13 cellular contexts compared by ENCODE assay signal in genomic region chr3:27715454-27715806, GRCh38. TPM values are rescaled to one million over a fixed set of nuclear protein-coding genes. Genes with fewer than 3 reads are reported as not detected.
DNase-seq lines count a peak whose midpoint lies in the region; ATAC-seq, FAIRE-seq and TF ChIP-seq lines count a peak whose summit lies in the region.
"Had no signal": no experiment of that assay in that cellular context is flagged by ENCODE, and none has a peak within 500 bp of the region (broad histone marks: within the 10 kb centered on the region; RNA-seq: fewer than 3 reads in every experiment).

No MANE protein-coding gene starts in this region.

- peak overlapping the region; percentile 100 for H3K4ac ChIP-seq in mesendoderm (ENCODE audit: low read depth, low read length)

- H3K27ac ChIP-seq in A549 (peak overlapping the region; percentile 23 to 69; a peak in 3 of 6 replicates), astrocyte (ENCODE audit: low read depth, low read length) (no peak overlapping the region), mesendoderm (ENCODE audit: low read depth, low read length) (peak overlapping the region; percentile 99)

- H4K8ac ChIP-seq in mesendoderm (ENCODE audit: low read depth, low read length) = peak overlapping the region; percentile 3

- no peaks in the 10 kb centered on the region for H3K79me1 ChIP-seq in mesendoderm (ENCODE audit: low read length)

- H4K20me1 ChIP-seq in astrocyte (ENCODE audit: insufficient read depth, low read length) = no peaks in the 10 kb centered on the region

- no peak overlapping the region for H4K5ac ChIP-seq in mesendoderm (ENCODE audit: low read length)

- no peak for TF ChIP-seq POLR2A in A549 (IDR thresholded peaks at IDR 0.05; ENCODE audit: low read length)

- peak overlapping the region; percentile 56 for H2AFZ ChIP-seq in astrocyte (ENCODE audit: low read depth, low read length)

- H3K18ac ChIP-seq in mesendoderm (ENCODE audit: low read length) = peak overlapping the region; percentile 100

- TF ChIP-seq CTCF in A549 (IDR thresholded peaks at IDR 0.05) (no peak), astrocyte (IDR thresholded peaks at IDR 0.05; ENCODE audit: insufficient read depth, low read depth, low read length) (no peak)

- H3K9me3 ChIP-seq in A549 (no peaks in the 10 kb centered on the region), ES-I3 (ENCODE audit: control insufficient read depth, insufficient read depth, low read length) (peaks cover 4% of the 10 kb centered on the region; the same call in 1 of the 2 replicates), astrocyte (ENCODE audit: insufficient read depth, low read depth, low read length) (no peaks in the 10 kb centered on the region)

- TF ChIP-seq RAD21 in A549 (conservative IDR thresholded peaks at IDR 0.05 in 1 of 2, IDR thresholded peaks at IDR 0.05 in 1 of 2) = no peak

- WGBS in A549 (ENCODE audit: missing lambda C conversion rate) = 60% methylated on average over 9 of the region's 11 CpGs
- WGBS in mesendoderm (ENCODE audit: extremely low coverage, insufficient coverage, low lambda C conversion rate) = no CpG with 5 or more reads among the region's 11 CpGs

- H3K4me3 ChIP-seq in A549 (peak overlapping the region; percentile 19; the same call in 1 of the 3 replicates), astrocyte (ENCODE audit: insufficient read depth, low read depth, low read length) (no peak overlapping the region), mesendoderm (ENCODE audit: low read length) (peak overlapping the region; percentile 39)

- H3K4me2 ChIP-seq in A549 (peak overlapping the region; percentile 63), astrocyte (ENCODE audit: low read length) (peak overlapping the region; percentile 100), mesendoderm (ENCODE audit: low read length) (peak overlapping the region; percentile 24)

- TF ChIP-seq EP300 in A549 (IDR thresholded peaks at IDR 0.05) = no peak

- H3K9me3 Mint-ChIP-seq in astrocyte (ENCODE audit: unreplicated experiment) = peaks cover 3% of the 10 kb centered on the region

- H2BK15ac ChIP-seq in mesendoderm (replicated peaks; ENCODE audit: low read depth) = no peak overlapping the region

- H2BK5ac ChIP-seq in mesendoderm (ENCODE audit: low read length) = peak overlapping the region; percentile 94

- CTCF ChIA-PET in A549 (lab: Yijun Ruan, JAX) = interaction anchor here (0.8 kb wide), 1 partner anchor 11 kb away, joined by 5 read pairs; no protein-coding TSS in a partner anchor

- peaks cover 10% of the 10 kb centered on the region for H3K4me1 Mint-ChIP-seq in astrocyte (ENCODE audit: low read depth, unreplicated experiment)

- H3K4me1 ChIP-seq in A549 (peaks cover 14% of the 10 kb centered on the region; the same call in 2 of the 3 replicates), ES-I3 (ENCODE audit: insufficient read depth, low read length) (peaks cover 12% of the 10 kb centered on the region), astrocyte (ENCODE audit: insufficient read depth, low read length) (peaks cover 18% of the 10 kb centered on the region), mesendoderm (ENCODE audit: control insufficient read depth, low read depth, low read length) (peaks cover 5% of the 10 kb centered on the region)

- no peak overlapping the region for H3K23ac ChIP-seq in mesendoderm (ENCODE audit: low read length)

- no peaks in the 10 kb centered on the region for H3K36me3 Mint-ChIP-seq in astrocyte (ENCODE audit: low read depth, unreplicated experiment)
- H3K36me3 Mint-ChIP-seq: CD4-positive, CD25-positive, alpha-beta regulatory T cell had no signal

- ATAC-seq in A549 (no peak), HG03039 (IDR thresholded peaks at IDR 0.05; ENCODE audit: unreplicated experiment) (no peak), GM21825 (IDR thresholded peaks at IDR 0.05; ENCODE audit: unreplicated experiment) (no peak)

- peaks cover 82% of the 10 kb centered on the region for H3K27me3 Mint-ChIP-seq in astrocyte (ENCODE audit: low read depth, unreplicated experiment)

- no peak for FAIRE-seq in A549 (lab: Jason Lieb, UNC)
- no peak for FAIRE-seq in astrocyte (lab: Jason Lieb, UNC)

- H3K56ac ChIP-seq in mesendoderm (ENCODE audit: low read length) = peak overlapping the region; percentile 94

- H3K27me3 ChIP-seq in astrocyte (ENCODE audit: insufficient read depth, low read length) (peaks cover 76% of the 10 kb centered on the region), mesendoderm (ENCODE audit: insufficient read depth, low read length, poor library complexity) (no peaks in the 10 kb centered on the region)

- no peak overlapping the region for H2AK5ac ChIP-seq in mesendoderm (ENCODE audit: low read length)

- no peaks in the 10 kb centered on the region for H3K79me2 ChIP-seq in astrocyte (ENCODE audit: insufficient read depth, low read length)
- peaks cover 28% of the 10 kb centered on the region for H3K79me2 ChIP-seq in mesendoderm (ENCODE audit: control insufficient read depth, insufficient read depth, low read length)

- no peaks in the 10 kb centered on the region; the same call in 1 of the 2 replicates for H3K36me3 ChIP-seq in ES-I3 (ENCODE audit: insufficient read depth, low read length)
- no peaks in the 10 kb centered on the region for H3K36me3 ChIP-seq in astrocyte (ENCODE audit: insufficient read depth, low read length)
- peaks cover 7% of the 10 kb centered on the region for H3K36me3 ChIP-seq in mesendoderm (ENCODE audit: control insufficient read depth, insufficient read depth, low read length)

- no peak for DNase-seq in A549 (ENCODE audit: low read depth in 1 of 2, low spot score in 1 of 2)
- DNase-seq in astrocyte (ENCODE audit: low read depth) = no peak
- peak; percentile 90 for DNase-seq in mesendoderm
- DNase-seq in NCI-H1417 (lab: John Stamatoyannopoulos, UW) = no peak
- no peak for DNase-seq in mesenteric fat pad (ENCODE audit: low spot score)
- DNase-seq: cerebellar nuclear complex, KG1, NCI-H2029 treated with DMSO at 0.1 percent for 48 hours, T1000 had no signal

- H3K27ac Mint-ChIP-seq in astrocyte (ENCODE audit: unreplicated experiment) = no peak overlapping the region
- H3K27ac Mint-ChIP-seq: CD4-positive, CD25-positive, alpha-beta regulatory T cell had no signal

- POLR2A ChIA-PET in A549 (lab: Yijun Ruan, JAX) = no interaction called here

- peak overlapping the region; percentile 86 for H2BK120ac ChIP-seq in mesendoderm (ENCODE audit: low read depth, low read length)

- peak overlapping the region; percentile 58; the same call in 1 of the 2 replicates for H3K9ac ChIP-seq in ES-I3 (ENCODE audit: low read depth, low read length)
- H3K9ac ChIP-seq in astrocyte (ENCODE audit: low read length) = no peak overlapping the region
- H3K9ac ChIP-seq in mesendoderm (ENCODE audit: low read length) = peak overlapping the region; percentile 80

- no peak overlapping the region for H3K4me3 Mint-ChIP-seq in astrocyte (ENCODE audit: unreplicated experiment)

TF ChIP-seq in A549, 52 proteins besides CTCF, POLR2A, EP300 and RAD21:
- TF ChIP-seq CBX8 (IDR thresholded peaks at IDR 0.05) = no peak
- no peak for TF ChIP-seq TFCP2L1 (CRISPR knock-in tag; IDR thresholded peaks at IDR 0.05)
- no peak for TF ChIP-seq RFX5 (IDR thresholded peaks at IDR 0.05)
- no peak for TF ChIP-seq HOXA7 (CRISPR knock-in tag; IDR thresholded peaks at IDR 0.05)
- TF ChIP-seq GATA3 (IDR thresholded peaks at IDR 0.05; ENCODE audit: borderline replicate concordance) = no peak
- TF ChIP-seq, protein P1, sequence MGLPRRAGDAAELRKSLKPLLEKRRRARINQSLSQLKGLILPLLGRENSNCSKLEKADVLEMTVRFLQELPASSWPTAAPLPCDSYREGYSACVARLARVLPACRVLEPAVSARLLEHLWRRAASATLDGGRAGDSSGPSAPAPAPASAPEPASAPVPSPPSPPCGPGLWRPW (IDR thresholded peaks at IDR 0.05) = no peak

RNA-seq across cellular contexts. Expression of gene EOMES, which starts 6.7 kb away (rescaled TPM):
- polyA plus RNA-seq in A549 (2011; rRNA removed) (1.2 and 1.6 TPM in 2 replicates), A549 (2017; fragmentation: RNase III; extraction: RNeasy Plus Mini Kit Qiagen cat#74134 plus additional on column Dnase treatment) (0.74 to 1.0 TPM (median 0.84 TPM) in 3 replicates)
- polyA plus RNA-seq in A549 (2012; cell fraction: cytosol; rRNA removed) = 0.57 and 0.74 TPM in 2 replicates
- polyA plus RNA-seq in A549 (2012; cell fraction: nucleus; rRNA removed) = 0.72 and 0.87 TPM in 2 replicates
- 0.83 and 1.7 TPM in 2 replicates for polyA minus RNA-seq in A549 (2011; rRNA and poly(A)+ RNA removed)
- total RNA-seq in astrocyte (not detected in 2 replicates), mesenteric fat pad (0.42 TPM)
- 314 TPM for polyA plus RNA-seq in mesendoderm (2013, experiment 1 of 2)
- polyA plus RNA-seq in mesendoderm (2013, experiment 2 of 2) = 293 TPM

Comparison
In these comparisons a context has a peak if more than half of its experiments do, and no peak if none do; other contexts are left out.
1. H3K4me2 ChIP-seq: peak in every context shown above with its lines; median percentile 100 in astrocyte; 63 in A549; 24 in mesendoderm.